In the genomic region with DNA sequence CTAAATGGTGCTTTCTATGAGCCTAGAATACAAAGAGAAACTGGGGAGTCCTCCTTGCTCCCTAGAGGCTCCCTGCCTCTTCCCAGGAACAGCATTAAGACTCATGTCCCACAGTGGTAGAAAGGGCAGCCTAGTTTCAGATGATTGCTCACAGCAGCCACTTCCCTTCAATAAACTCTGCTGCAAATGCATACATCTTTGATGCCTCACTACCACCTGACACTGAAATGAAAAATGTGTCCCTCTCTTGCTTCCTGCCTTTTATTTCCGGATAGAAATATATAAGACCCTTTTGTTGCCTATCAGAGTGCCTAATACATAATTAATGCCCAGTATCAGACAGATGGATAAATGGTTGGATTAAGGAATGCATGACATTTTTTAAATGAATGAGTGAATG, we compare ENCODE assay signal across 18 cellular contexts.
DNase-seq lines count a peak whose midpoint lies in the region; ATAC-seq and TF ChIP-seq lines count a peak whose summit lies in the region.
"Had no signal": no experiment of that assay in that cellular context is flagged by ENCODE, and none has a peak within 500 bp of the region (broad histone marks: within the 10 kb centered on the region; RNA-seq: fewer than 3 reads in every experiment).

No MANE protein-coding gene starts in this region.

- no peak for TF ChIP-seq CTCF in MCF 10A (IDR thresholded peaks at IDR 0.05; ENCODE audit: unreplicated experiment)

- H3K4me2 ChIP-seq in BLaER1 treated with 17β-estradiol and CSF1 and Interleukin-3, amounts not matched to agents 10 nM and 100 nM, result peak overlapping the region in 8 of 11 experiments; percentile 19 to 70 (median 46); a peak in 14 of 22 replicates

- H4K20me1 ChIP-seq in BLaER1 treated with 17β-estradiol and CSF1 and Interleukin-3, amounts not matched to agents 10 nM and 100 nM, result no peaks in the 10 kb centered on the region

- no peak overlapping the region for H3K27ac ChIP-seq in BLaER1 treated with 17β-estradiol and CSF1 and Interleukin-3, amounts not matched to agents 10 nM and 100 nM
- H3K27ac ChIP-seq: GM23248 had no signal

- DNase-seq in SK-MEL-5 (ENCODE audit: low read depth, low spot score) (peak; percentile 58), foreskin melanocyte (peak; percentile 75), NOMO-1 treated with DMSO at 0.1 percent for 48 hours (lab: John Stamatoyannopoulos, UW; ENCODE audit: unreplicated experiment) (no peak), MCF 10A (ENCODE audit: unreplicated experiment) (no peak)
- DNase-seq in NK-92 treated with Interleukin-12 subunit alpha and Interleukin-12 subunit beta, amount 100 ng/mL, for 24 hours (lab: John Stamatoyannopoulos, UW), result no peak
- DNase-seq: C1 segment of cervical spinal cord; Caco-2; CD4-positive, alpha-beta memory T cell; DMS153; DND-41; GDM1; GM23248; H9 had no signal

- H3K4me3 Mint-ChIP-seq in MCF 10A (ENCODE audit: unreplicated experiment), result no peak overlapping the region
- H3K4me3 Mint-ChIP-seq: B cell; CD4-positive, alpha-beta memory T cell; H9 had no signal

- H3K36me3 Mint-ChIP-seq in MCF 10A (ENCODE audit: insufficient read depth, unreplicated experiment), result no peaks in the 10 kb centered on the region
- H3K36me3 Mint-ChIP-seq: CD4-positive, alpha-beta memory T cell had no signal

- no peak for ATAC-seq in HG03354 (IDR thresholded peaks at IDR 0.05; ENCODE audit: poor library complexity, severe bottlenecking, unreplicated experiment)
- ATAC-seq: GM12878, HCT116 had no signal

- H3K27me3 Mint-ChIP-seq in MCF 10A (ENCODE audit: insufficient read depth, unreplicated experiment), result no peaks in the 10 kb centered on the region
- H3K27me3 Mint-ChIP-seq: B cell; CD4-positive, alpha-beta memory T cell had no signal

- no peak overlapping the region for H3K4me3 ChIP-seq in BLaER1 treated with 17β-estradiol and CSF1 and Interleukin-3, amounts not matched to agents 10 nM and 100 nM
- H3K4me3 ChIP-seq: GM12878, GM23248 had no signal

- no peak overlapping the region for H3K9ac ChIP-seq in BLaER1 treated with 17β-estradiol and CSF1 and Interleukin-3, amounts not matched to agents 10 nM and 100 nM
- H3K9ac ChIP-seq: GM23248 had no signal

- H3K27ac Mint-ChIP-seq in MCF 10A (ENCODE audit: low read depth, unreplicated experiment), result no peak overlapping the region
- H3K27ac Mint-ChIP-seq: B cell; CD4-positive, alpha-beta memory T cell; H9 had no signal

- CTCF ChIA-PET in MCF 10A (lab: Yijun Ruan, JAX), result interaction anchor here (0.5 kb wide), 1 partner anchor 46 kb away, joined by 3 read pairs; no protein-coding TSS in a partner anchor

- no peaks in the 10 kb centered on the region for H3K9me3 ChIP-seq in BLaER1 treated with 17β-estradiol and CSF1 and Interleukin-3, amounts not matched to agents 10 nM and 100 nM (replicated peaks in 1 of 11)
- H3K9me3 ChIP-seq: Caco-2 had no signal

- POLR2A ChIA-PET in MCF 10A (lab: Yijun Ruan, JAX), result no interaction called here

- BruUV-seq in MCF 10A (replicated peaks; lab: Mats Ljungman, UMichigan), result no TSS peak

- H3K27me3 ChIP-seq in BLaER1 treated with 17β-estradiol and CSF1 and Interleukin-3, amounts not matched to agents 10 nM and 100 nM, result no peaks in the 10 kb centered on the region

- H3K9me3 Mint-ChIP-seq in MCF 10A (ENCODE audit: unreplicated experiment), result no peaks in the 10 kb centered on the region
- H3K9me3 Mint-ChIP-seq: H9 had no signal

- in situ Hi-C loops in SK-MEL-5 (cut with HindIII; ENCODE audit: low pct_unique_long_range_greater_than_20kb, low sequenced_read_pairs), result no loop called here

- H3K4me1 Mint-ChIP-seq in MCF 10A (ENCODE audit: insufficient read depth, unreplicated experiment), result no peaks in the 10 kb centered on the region
- H3K4me1 Mint-ChIP-seq: B cell; CD4-positive, alpha-beta memory T cell had no signal

- H3K36me3 ChIP-seq in BLaER1 treated with 17β-estradiol and CSF1 and Interleukin-3, amounts not matched to agents 10 nM and 100 nM, result no peaks in the 10 kb centered on the region

- intact Hi-C loops in MCF 10A (cut with micrococcal nuclease), result no loop called here

- H3K4me1 ChIP-seq in BLaER1 treated with 17β-estradiol and CSF1 and Interleukin-3, amounts not matched to agents 10 nM and 100 nM, result peaks cover 0 to 31% (median 20%) of the 10 kb centered on the region in 10 experiments; a peak in 14 of 20 replicates
- H3K4me1 ChIP-seq: Caco-2 had no signal

Comparison
In these comparisons a context has a peak if more than half of its experiments do, and no peak if none do; other contexts are left out.
1. DNase-seq: peak in SK-MEL-5 (single experiment) and foreskin melanocyte (single experiment); none in NOMO-1 treated with DMSO at 0.1 percent for 48 hours (single experiment), MCF 10A (single experiment) and NK-92 treated with Interleukin-12 subunit alpha and Interleukin-12 subunit beta, amount 100 ng/mL, for 24 hours (single experiment).